In genomic region chr7:57343901-57344622, GRCh38 we compare ENCODE assay signal across 25 cellular contexts.
"Had no signal": no experiment of that assay in that cellular context is flagged by ENCODE, and none has a peak within 500 bp of the region (broad histone marks: within the 10 kb centered on the region; RNA-seq: fewer than 3 reads in every experiment).

No MANE protein-coding gene starts in this region.

- H3K4me3 ChIP-seq: Peyer's patch had no signal

- H3K27ac Mint-ChIP-seq: activated B cell treated with CpG ODN at 0.5 μM for 24 hours; activated CD4-positive, alpha-beta memory T cell treated with anti-CD3 and anti-CD28 coated beads for 36 hours; activated CD4-positive, alpha-beta T cell treated with anti-CD3 and anti-CD28 coated beads, Interleukin-2, amount 10 ng/mL, durations not matched to agents 7 days and 5 days; activated naive CD4-positive, alpha-beta T cell treated with anti-CD3 and anti-CD28 coated beads, Interleukin-2, amount 50 U/mL, for 72 hours; activated naive CD8-positive, alpha-beta T cell treated with anti-CD3 and anti-CD28 coated beads, Interleukin-2, amount 50 U/mL, for 24 hours; brain; T-helper 17 cell had no signal

- H3K27me3 ChIP-seq: Peyer's patch had no signal

- H3K4me1 Mint-ChIP-seq: activated B cell treated with CpG ODN at 0.5 μM for 24 hours; activated CD4-positive, alpha-beta T cell treated with anti-CD3 and anti-CD28 coated beads, Interleukin-2, amount 10 ng/mL, durations not matched to agents 7 days and 5 days; activated naive CD8-positive, alpha-beta T cell treated with anti-CD3 and anti-CD28 coated beads, Interleukin-2, amount 50 U/mL, for 24 hours; brain; T-helper 17 cell had no signal

- H3K4me1 ChIP-seq: Peyer's patch had no signal

- H3K27me3 Mint-ChIP-seq: activated B cell treated with CpG ODN at 0.5 μM for 24 hours; activated CD4-positive, alpha-beta memory T cell treated with anti-CD3 and anti-CD28 coated beads for 36 hours; activated CD4-positive, alpha-beta T cell treated with anti-CD3 and anti-CD28 coated beads, Interleukin-2, amount 10 ng/mL, durations not matched to agents 7 days and 5 days; activated naive CD8-positive, alpha-beta T cell treated with anti-CD3 and anti-CD28 coated beads, Interleukin-2, amount 50 U/mL, for 24 hours; T-helper 17 cell had no signal

- DNase-seq: activated B cell treated with CpG ODN at 0.5 μM for 24 hours; activated CD4-positive, alpha-beta memory T cell treated with anti-CD3 and anti-CD28 coated beads for 36 hours; activated CD4-positive, alpha-beta T cell treated with anti-CD3 and anti-CD28 coated beads, Interleukin-2, amount 10 ng/mL, durations not matched to agents 7 days and 5 days; activated CD8-positive, alpha-beta memory T cell treated with anti-CD3 and anti-CD28 coated beads for 24 hours; activated effector memory CD4-positive, alpha-beta T cell treated with anti-CD3 and anti-CD28 coated beads, Interleukin-2, amount 50 U/mL, for 16 hours; activated naive CD4-positive, alpha-beta T cell treated with Interleukin-2 at 50 U/mL for 16 hours; activated naive CD8-positive, alpha-beta T cell treated with anti-CD3 and anti-CD28 coated beads, Interleukin-2, amount 50 U/mL, for 24 hours; activated T-cell treated with anti-CD3 and anti-CD28 coated beads, Interleukin-2, amount 50 U/mL, for 4 hours; amygdala; MM.1S; NCI-H1105; NCI-H1436; NCI-H1694 treated with DMSO at 0.1 percent for 48 hours; NCI-H2029 treated with DMSO at 0.1 percent for 48 hours; NCI-H345; NCI-H510A; NCI-H526 treated with DMSO at 0.1 percent for 48 hours; NK-92 treated with Interleukin-12 subunit alpha and Interleukin-12 subunit beta, amount 100 ng/mL, for 24 hours; Peyer's patch; SIG-M5; T-helper 17 cell; T-helper 9 cell had no signal

- H3K27ac ChIP-seq: Peyer's patch had no signal

- FAIRE-seq: astrocyte had no signal

- H3K36me3 Mint-ChIP-seq: activated CD4-positive, alpha-beta memory T cell treated with anti-CD3 and anti-CD28 coated beads for 36 hours; brain had no signal

- ATAC-seq: activated naive CD4-positive, alpha-beta T cell treated with anti-CD3 and anti-CD28 coated beads, Interleukin-2, amount 50 U/mL, for 72 hours; activated naive CD8-positive, alpha-beta T cell treated with anti-CD3 and anti-CD28 coated beads, Interleukin-2, amount 50 U/mL, for 24 hours; T-helper 17 cell had no signal

- H3K4me3 Mint-ChIP-seq: activated B cell treated with CpG ODN at 0.5 μM for 24 hours; activated CD4-positive, alpha-beta memory T cell treated with anti-CD3 and anti-CD28 coated beads for 36 hours; activated CD4-positive, alpha-beta T cell treated with anti-CD3 and anti-CD28 coated beads, Interleukin-2, amount 10 ng/mL, durations not matched to agents 7 days and 5 days; activated naive CD8-positive, alpha-beta T cell treated with anti-CD3 and anti-CD28 coated beads, Interleukin-2, amount 50 U/mL, for 24 hours; activated T-cell treated with anti-CD3 and anti-CD28 coated beads, Interleukin-2, amount 50 U/mL, for 4 hours; brain; T-helper 17 cell had no signal

- H3K36me3 ChIP-seq: Peyer's patch had no signal
